In the genomic region with DNA sequence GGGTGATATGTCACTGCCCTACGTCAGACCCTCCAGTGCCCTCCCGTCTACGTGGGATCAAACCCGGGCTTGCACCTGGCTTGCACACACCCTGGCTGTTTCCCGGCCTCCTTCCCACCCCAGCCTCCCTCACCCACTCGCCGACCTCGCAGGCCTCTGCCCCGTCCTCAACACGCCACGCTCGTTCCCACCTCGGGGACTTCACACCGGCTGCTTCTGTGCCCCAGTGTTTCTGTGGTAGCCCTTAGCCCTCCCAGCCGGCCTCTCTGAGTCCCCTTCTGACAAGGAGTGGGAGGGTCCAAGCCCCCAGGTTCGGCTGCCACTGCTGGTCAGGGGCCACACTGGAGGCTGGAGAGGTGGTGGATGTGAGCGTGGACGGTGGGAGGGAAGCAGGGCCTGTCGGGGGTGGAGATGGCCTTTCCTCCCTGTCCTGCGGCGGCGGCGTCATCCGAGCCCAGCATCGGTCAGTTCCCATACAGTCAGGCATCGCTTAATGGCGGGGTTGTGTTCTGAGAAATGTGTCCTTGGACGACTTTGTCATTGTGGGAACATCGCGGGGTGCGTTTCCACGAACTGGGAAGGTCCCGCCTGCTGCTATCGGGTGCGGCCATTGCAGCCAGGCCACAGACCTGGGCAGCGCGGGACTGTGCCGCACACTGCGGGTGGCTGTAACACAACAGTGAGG, we compare ENCODE assay signal across 30 cellular contexts. TPM values are rescaled to one million over a fixed set of nuclear protein-coding genes. Genes with fewer than 3 reads are reported as not detected.
"Had no signal": no experiment of that assay in that cellular context is flagged by ENCODE, and none has a peak within 500 bp of the region (broad histone marks: within the 10 kb centered on the region; RNA-seq: fewer than 3 reads in every experiment).

No MANE protein-coding gene starts in this region.

- H3K36me3 ChIP-seq: colonic mucosa, gastrocnemius medialis, heart left ventricle, neutrophil, prostate gland, right atrium auricular region, stomach, thyroid gland had no signal

- H3K36me3 Mint-ChIP-seq: immature natural killer cell; memory B cell; natural killer cell; stimulated activated effector memory CD8-positive, alpha-beta T cell treated with anti-CD3 and anti-CD28 coated beads, Interleukin-12 subunit alpha, Interleukin-12 subunit beta, amount 100 ng/mL, for 72 hours had no signal

- H3K4me1 Mint-ChIP-seq: central memory CD8-positive, alpha-beta T cell; immature natural killer cell; memory B cell; natural killer cell; stimulated activated effector memory CD8-positive, alpha-beta T cell treated with anti-CD3 and anti-CD28 coated beads, Interleukin-12 subunit alpha, Interleukin-12 subunit beta, amount 100 ng/mL, for 72 hours had no signal

- H3K4me3 Mint-ChIP-seq: central memory CD8-positive, alpha-beta T cell; effector memory CD8-positive, alpha-beta T cell; immature natural killer cell; memory B cell; natural killer cell; stimulated activated effector memory CD8-positive, alpha-beta T cell treated with anti-CD3 and anti-CD28 coated beads, Interleukin-12 subunit alpha, Interleukin-12 subunit beta, amount 100 ng/mL, for 72 hours had no signal

- H3K27me3 ChIP-seq: colonic mucosa, gastrocnemius medialis, heart left ventricle, neutrophil, right atrium auricular region, stomach, thyroid gland had no signal

- ATAC-seq: effector memory CD8-positive, alpha-beta T cell; gastrocnemius medialis; natural killer cell; sciatic nerve; stimulated activated effector memory CD8-positive, alpha-beta T cell treated with anti-CD3 and anti-CD28 coated beads, Interleukin-12 subunit alpha, Interleukin-12 subunit beta, amount 100 ng/mL, for 72 hours had no signal

- H3K27ac Mint-ChIP-seq: effector memory CD8-positive, alpha-beta T cell; immature natural killer cell; memory B cell; natural killer cell; stimulated activated effector memory CD8-positive, alpha-beta T cell treated with anti-CD3 and anti-CD28 coated beads, Interleukin-12 subunit alpha, Interleukin-12 subunit beta, amount 100 ng/mL, for 72 hours had no signal

- H3K4me3 ChIP-seq: colonic mucosa, gastrocnemius medialis, heart left ventricle, lung, prostate gland, right atrium auricular region, smooth muscle cell, stomach, thyroid gland had no signal

- H3K27ac ChIP-seq: colonic mucosa, gastrocnemius medialis, heart left ventricle, neutrophil, parathyroid adenoma, prostate gland, right atrium auricular region, stomach, thyroid gland had no signal

- H3K27me3 Mint-ChIP-seq: effector memory CD8-positive, alpha-beta T cell had no signal

- H3K79me2 ChIP-seq: parathyroid adenoma had no signal

- H2AFZ ChIP-seq: parathyroid adenoma had no signal

- DNase-seq: colonic mucosa; effector memory CD8-positive, alpha-beta T cell; erythroblast; foreskin fibroblast; gastrocnemius medialis; heart left ventricle; hippocampal formation; immature natural killer cell; natural killer cell; stimulated activated CD4-positive, alpha-beta T cell treated with anti-CD3 and anti-CD28 coated beads, Interleukin-12 subunit alpha, Interleukin-12 subunit beta, amount 100 ng/mL, for 4 hours; stimulated activated CD4-positive, alpha-beta T cell treated with anti-CD3 and anti-CD28 coated beads, Interleukin-1b, Interleukin-23, amount 100 ng/mL, for 48 hours; stimulated activated CD4-positive, alpha-beta T cell treated with anti-CD3 and anti-CD28 coated beads, Interleukin-4, amount 100 ng/mL, for 1 hour; stimulated activated naive CD4-positive, alpha-beta T cell treated with Interleukin-2 at 50 U/mL for 16 hours; stomach; thyroid gland; trophoblast cell had no signal

- H3K9me3 ChIP-seq: colonic mucosa, gastrocnemius medialis, heart left ventricle, neutrophil, prostate gland, right atrium auricular region, stomach, thyroid gland had no signal

- H3K9ac ChIP-seq: parathyroid adenoma had no signal

- H3K4me2 ChIP-seq: smooth muscle cell had no signal

- H3K4me1 ChIP-seq: colonic mucosa, gastrocnemius medialis, parathyroid adenoma, prostate gland, right atrium auricular region, stomach, thyroid gland had no signal

- H3K9me3 Mint-ChIP-seq: central memory CD8-positive, alpha-beta T cell; effector memory CD8-positive, alpha-beta T cell; immature natural killer cell; natural killer cell; stimulated activated effector memory CD8-positive, alpha-beta T cell treated with anti-CD3 and anti-CD28 coated beads, Interleukin-12 subunit alpha, Interleukin-12 subunit beta, amount 100 ng/mL, for 72 hours had no signal

RNA-seq across cellular contexts. Expression of gene KIF25, which starts 11.4 kb away (rescaled TPM):
- total RNA-seq: chondrocyte, liver, mononuclear cell, natural killer cell, right atrium auricular region, thyroid gland, urinary bladder had no signal
